Comparison of ENCODE assay signal across 8 cellular contexts in genomic region chr4:101019941-101020401, GRCh38.
A peak's percentile ranks its signal among the peaks of the same experiment; 100 is the strongest.
DNase-seq lines count a peak whose midpoint lies in the region; ATAC-seq, FAIRE-seq and TF ChIP-seq lines count a peak whose summit lies in the region.
"Had no signal": no experiment of that assay in that cellular context is flagged by ENCODE, and none has a peak within 500 bp of the region (broad histone marks: within the 10 kb centered on the region; RNA-seq: fewer than 3 reads in every experiment).

No MANE protein-coding gene starts in this region.

- ATAC-seq in HG02840 (IDR thresholded peaks at IDR 0.05; ENCODE audit: low FRiP score, unreplicated experiment) = peak; percentile 69
- peak; percentile 15 for ATAC-seq in left lung

- intact Hi-C loops in left lung (cut with DNase I) = no loop called here

- H3K4me1 ChIP-seq in SJSA1 (replicated peaks) (peaks cover 42% of the 10 kb centered on the region), left lung (peaks cover 0 to 13% of the 10 kb centered on the region in 2 donors)

- no peak overlapping the region for H3K4me3 ChIP-seq in SJSA1
- H3K4me3 ChIP-seq in left lung = no peak overlapping the region

- H3K36me3 ChIP-seq in SJSA1 = no peaks in the 10 kb centered on the region
- peaks cover 0 to 5% of the 10 kb centered on the region in 2 donors for H3K36me3 ChIP-seq in left lung

- H3K27ac ChIP-seq in SJSA1 (0 out of 2 replicates have a peak overlapping the region, but pooled peaks have one; percentile 44), left lung (peak overlapping the region in 1 of 2 donors; percentile 50)

- DNase-seq in GM19239 (ENCODE audit: insufficient read length, low spot score) = peak; percentile 2
- peak in 1 of 2 experiments; percentile 28 for DNase-seq in SJSA1 (ENCODE audit: low read depth in 1 of 2, low spot score in 2 of 2)
- no peak for DNase-seq in left lung
- no peak for DNase-seq in SIG-M5 (lab: John Stamatoyannopoulos, UW)
- no peak for DNase-seq in middle frontal gyrus (ENCODE audit: extremely low spot score, low spot score)
- no peak for DNase-seq in AML-193 (lab: John Stamatoyannopoulos, UW)
- DNase-seq: naive B cell had no signal

- H3K9me3 ChIP-seq in SJSA1 (replicated peaks) (no peaks in the 10 kb centered on the region), left lung (no peaks in the 10 kb centered on the region)

- no peak for FAIRE-seq in GM19239 (lab: Jason Lieb, UNC)

- no peak for TF ChIP-seq CTCF in left lung (IDR thresholded peaks at IDR 0.05)

- H3K27me3 ChIP-seq in SJSA1 (replicated peaks) (no peaks in the 10 kb centered on the region), left lung (no peaks in the 10 kb centered on the region)
